In the genomic region with DNA sequence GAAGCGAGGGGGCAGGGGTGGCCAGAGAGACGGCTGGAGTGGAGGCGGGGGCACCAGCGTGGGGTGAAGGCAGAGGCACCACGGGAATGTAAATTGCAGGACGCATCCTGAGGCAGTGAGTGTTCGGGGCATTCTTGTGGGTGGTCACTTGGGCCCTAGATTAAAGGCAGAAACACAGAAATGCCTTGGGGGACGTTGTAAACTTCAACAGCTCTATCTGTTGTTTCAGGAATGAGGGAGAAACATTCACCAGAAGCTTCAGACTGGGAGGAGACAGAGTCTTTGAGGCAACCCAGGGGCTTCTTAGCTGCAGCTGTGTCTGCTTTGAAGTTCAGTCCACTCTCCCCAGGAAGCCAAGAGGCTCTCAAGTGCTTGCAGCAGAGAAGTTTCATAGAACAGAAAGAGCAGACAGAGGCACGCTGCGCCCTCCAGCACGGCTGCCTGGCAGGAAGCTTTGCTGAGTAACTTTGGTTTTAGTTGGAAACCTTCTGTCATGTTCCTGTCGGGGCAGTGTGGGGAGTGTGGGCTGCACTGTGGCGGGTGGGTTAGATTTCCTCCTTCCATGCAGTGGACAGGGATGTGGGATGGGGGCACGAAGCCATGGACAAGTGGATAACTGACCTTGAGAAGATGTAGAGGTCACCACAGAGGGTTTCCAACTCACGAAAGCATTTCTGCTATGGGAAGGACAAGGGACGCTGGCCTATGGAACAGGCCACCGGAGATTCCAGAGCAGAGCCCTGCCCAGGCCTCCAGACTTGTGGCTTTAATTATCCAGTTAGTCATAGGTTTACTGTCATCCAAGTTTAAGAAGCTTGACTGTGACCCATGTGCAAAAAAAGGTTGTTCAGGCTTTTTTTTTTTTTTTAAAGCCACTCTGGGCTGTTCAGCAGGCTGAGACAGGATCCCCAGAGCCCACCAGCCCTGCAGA, we compare ENCODE assay signal across 8 cellular contexts.
DNase-seq lines count a peak whose midpoint lies in the region; ATAC-seq, FAIRE-seq and TF ChIP-seq lines count a peak whose summit lies in the region.

No MANE protein-coding gene starts in this region.

- H3K4me1 ChIP-seq in CD8-positive, alpha-beta memory T cell (ENCODE audit: insufficient read depth, low read length): peaks cover 61% of the 10 kb centered on the region
- H3K4me1 ChIP-seq in astrocyte (ENCODE audit: insufficient read depth, low read length) (peaks cover 51% of the 10 kb centered on the region), iPS-20b (ENCODE audit: insufficient read depth, low read length) (peaks cover 14% of the 10 kb centered on the region)

- no peaks in the 10 kb centered on the region for H3K79me2 ChIP-seq in astrocyte (ENCODE audit: insufficient read depth, low read length)

- FAIRE-seq in astrocyte (lab: Jason Lieb, UNC): no peak

- peak; percentile 56 to 84 (median 68) for DNase-seq in CD8-positive, alpha-beta memory T cell
- DNase-seq in T1000 (lab: John Stamatoyannopoulos, UW) (peak; percentile 69), astrocyte (ENCODE audit: low read depth) (peak; percentile 93)
- DNase-seq in stimulated activated CD4-positive, alpha-beta T cell treated with anti-CD3 and anti-CD28 coated beads, Interleukin-1b, Interleukin-23, amount 100 ng/mL, for 24 hours (ENCODE audit: low read depth in 4 of 4, low spot score in 1 of 4): peak in 3 of 4 experiments; percentile 43 to 73 (median 61)

- CTCF ChIA-PET in CD8-positive, alpha-beta memory T cell (lab: Charles Lee): interaction anchor here (0.7 to 7.5 kb wide), 23 partner anchors 8 to 366 kb away, joined by 3 to 163 read pairs (median 6); a partner anchor contains a TSS

- H3K4me2 ChIP-seq in astrocyte (ENCODE audit: low read length): peak overlapping the region; percentile 80

- H3K36me3 ChIP-seq in CD8-positive, alpha-beta memory T cell (ENCODE audit: insufficient read depth, low read length): no peaks in the 10 kb centered on the region
- H3K36me3 ChIP-seq in astrocyte (ENCODE audit: insufficient read depth, low read length) (no peaks in the 10 kb centered on the region), iPS-20b (ENCODE audit: insufficient read depth, low read depth, low read length) (no peaks in the 10 kb centered on the region)

- H3K4me3 Mint-ChIP-seq in CD8-positive, alpha-beta memory T cell: peak overlapping the region; percentile 79 to 93 (median 85)
- peak overlapping the region; percentile 64 for H3K4me3 Mint-ChIP-seq in astrocyte (ENCODE audit: unreplicated experiment)

- TF ChIP-seq CTCF in astrocyte (IDR thresholded peaks at IDR 0.05; ENCODE audit: insufficient read depth, low read depth, low read length): no peak

- no peaks in the 10 kb centered on the region for H3K9me3 Mint-ChIP-seq in CD8-positive, alpha-beta memory T cell
- no peaks in the 10 kb centered on the region for H3K9me3 Mint-ChIP-seq in astrocyte (ENCODE audit: unreplicated experiment)

- peak overlapping the region; percentile 48 for H2AFZ ChIP-seq in astrocyte (ENCODE audit: low read depth, low read length)

- H3K36me3 Mint-ChIP-seq in CD8-positive, alpha-beta memory T cell: no peaks in the 10 kb centered on the region
- H3K36me3 Mint-ChIP-seq in astrocyte (ENCODE audit: low read depth, unreplicated experiment): no peaks in the 10 kb centered on the region

- H3K27me3 Mint-ChIP-seq in CD8-positive, alpha-beta memory T cell: peaks cover 0 to 1% of the 10 kb centered on the region in 2 donors
- H3K27me3 Mint-ChIP-seq in astrocyte (ENCODE audit: low read depth, unreplicated experiment): peaks cover 10% of the 10 kb centered on the region

- no peaks in the 10 kb centered on the region for H4K20me1 ChIP-seq in astrocyte (ENCODE audit: insufficient read depth, low read length)

- peak overlapping the region; percentile 100 for H3K27ac ChIP-seq in CD8-positive, alpha-beta memory T cell (ENCODE audit: low read depth, low read length)
- peak overlapping the region; percentile 96 for H3K27ac ChIP-seq in astrocyte (ENCODE audit: low read depth, low read length)
- H3K27ac ChIP-seq in iPS-20b (ENCODE audit: low read length): no peak overlapping the region

- H3K9ac ChIP-seq in astrocyte (ENCODE audit: low read length) (peak overlapping the region; percentile 78), iPS-20b (ENCODE audit: low read depth, low read length) (peak overlapping the region; percentile 47; the same call in 1 of the 2 replicates)

- no peaks in the 10 kb centered on the region for H3K9me3 ChIP-seq in CD8-positive, alpha-beta memory T cell (ENCODE audit: low read length)
- H3K9me3 ChIP-seq in astrocyte (ENCODE audit: insufficient read depth, low read depth, low read length): no peaks in the 10 kb centered on the region
- H3K9me3 ChIP-seq in iPS-20b (ENCODE audit: insufficient read depth, low read depth, low read length): no peaks in the 10 kb centered on the region

- POLR2A ChIA-PET in CD8-positive, alpha-beta memory T cell (lab: Charles Lee): interaction anchor here (0.6 to 6.1 kb wide), 19 partner anchors 9 to 148 kb away, joined by 3 to 85 read pairs (median 9); a partner anchor contains a TSS

- peak overlapping the region; percentile 95 to 100 (median 99) for H3K27ac Mint-ChIP-seq in CD8-positive, alpha-beta memory T cell
- peak overlapping the region; percentile 81 for H3K27ac Mint-ChIP-seq in astrocyte (ENCODE audit: unreplicated experiment)

- H3K4me1 Mint-ChIP-seq in CD8-positive, alpha-beta memory T cell: peaks cover 63 to 83% (median 74%) of the 10 kb centered on the region in 3 donors
- peaks cover 41% of the 10 kb centered on the region for H3K4me1 Mint-ChIP-seq in astrocyte (ENCODE audit: low read depth, unreplicated experiment)

- peak; percentile 15 for ATAC-seq in HG03460 (IDR thresholded peaks at IDR 0.05; ENCODE audit: unreplicated experiment)
- no peak for ATAC-seq in HG03108 (IDR thresholded peaks at IDR 0.05; ENCODE audit: unreplicated experiment)
- ATAC-seq in HG03469 (IDR thresholded peaks at IDR 0.05; ENCODE audit: unreplicated experiment): no peak

- H3K27me3 ChIP-seq in CD8-positive, alpha-beta memory T cell (ENCODE audit: insufficient read depth, low read length, poor library complexity, severe bottlenecking): no peaks in the 10 kb centered on the region
- no peaks in the 10 kb centered on the region for H3K27me3 ChIP-seq in astrocyte (ENCODE audit: insufficient read depth, low read length)
- H3K27me3 ChIP-seq in iPS-20b (ENCODE audit: insufficient read depth, low read length): peaks cover 40% of the 10 kb centered on the region

- H3K4me3 ChIP-seq in CD8-positive, alpha-beta memory T cell (ENCODE audit: low read length): peak overlapping the region; percentile 61
- H3K4me3 ChIP-seq in astrocyte (ENCODE audit: insufficient read depth, low read depth, low read length) (peak overlapping the region; percentile 10), iPS-20b (ENCODE audit: low read length) (no peak overlapping the region)
